ENCODE assay signal across 8 cellular contexts in the genomic region with DNA sequence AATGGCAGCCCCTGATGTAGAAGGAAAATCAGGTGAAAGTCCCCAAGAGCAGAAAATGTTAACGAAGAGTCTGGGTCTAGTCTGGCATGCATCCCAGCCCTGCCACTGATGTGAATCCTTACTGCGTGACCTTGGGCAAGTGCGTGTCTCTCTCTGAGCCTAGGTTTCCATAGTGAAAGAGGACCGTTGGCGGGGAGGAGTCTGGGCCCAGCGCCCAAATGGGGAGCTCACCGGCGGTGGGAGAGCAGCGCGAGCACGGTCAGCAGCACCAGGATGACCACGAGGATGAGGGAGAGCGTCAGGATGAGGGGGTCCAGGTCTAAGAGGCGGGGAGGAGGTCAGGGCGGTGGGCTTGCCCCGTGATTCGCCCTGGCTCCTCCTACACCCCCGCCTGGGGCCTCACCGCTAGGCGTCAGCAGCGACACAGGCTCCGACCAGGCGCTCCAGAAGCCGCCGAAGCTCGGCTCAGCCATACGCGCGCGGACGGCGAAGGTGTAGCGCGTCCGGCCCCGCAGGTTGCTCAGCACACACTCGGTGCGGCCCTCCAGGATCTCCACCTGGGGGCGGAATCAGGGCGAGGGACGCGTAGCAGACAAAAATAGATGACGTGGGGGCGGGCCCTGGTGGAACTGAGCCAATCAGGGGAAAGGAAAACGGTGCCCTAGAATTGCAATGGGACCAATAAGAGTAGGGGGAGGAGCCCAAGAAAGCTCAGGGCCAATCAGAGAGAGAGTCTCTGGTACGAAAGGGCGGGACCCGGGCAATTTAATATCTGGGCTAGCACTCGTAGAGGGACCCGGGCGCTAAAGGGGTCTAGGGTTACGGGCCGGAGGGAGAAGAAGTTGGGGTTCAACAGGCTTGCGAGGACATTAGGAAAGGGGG. TPM values are rescaled to one million over a fixed set of nuclear protein-coding genes. Genes with fewer than 3 reads are reported as not detected.
DNase-seq lines count a peak whose midpoint lies in the region; ATAC-seq and TF ChIP-seq lines count a peak whose summit lies in the region.

No MANE protein-coding gene starts in this region.

- peaks cover 8 to 54% (median 29%) of the 10 kb centered on the region in 4 donors for H3K4me1 ChIP-seq in liver (ENCODE audit: control insufficient read depth in 4 of 4, insufficient read depth in 4 of 4, low read length in 3 of 4)

- H3K9ac ChIP-seq in liver (ENCODE audit: low read depth in 1 of 2, low read length in 2 of 2), result peak overlapping the region in 1 of 2 donors; percentile 70

- H3K4me1 Mint-ChIP-seq in activated CD4-positive, alpha-beta T cell treated with anti-CD3 and anti-CD28 coated beads, Interleukin-2, amount 10 ng/mL, durations not matched to agents 7 days and 5 days, result peaks cover 46% of the 10 kb centered on the region
- peaks cover 66% of the 10 kb centered on the region for H3K4me1 Mint-ChIP-seq in dendritic cell treated with granulocyte-macrophage colony-stimulating factor and Interleukin-4, amounts not matched to agents 40 ng/mL and 50 ng/mL, for 4 days (ENCODE audit: low read depth)

- H3K27ac Mint-ChIP-seq in activated CD4-positive, alpha-beta T cell treated with anti-CD3 and anti-CD28 coated beads, Interleukin-2, amount 10 ng/mL, durations not matched to agents 7 days and 5 days, result peak overlapping the region; percentile 98
- H3K27ac Mint-ChIP-seq in dendritic cell treated with granulocyte-macrophage colony-stimulating factor and Interleukin-4, amounts not matched to agents 40 ng/mL and 50 ng/mL, for 4 days, result peak overlapping the region; percentile 82

- CTCF ChIA-PET in activated CD4-positive, alpha-beta T cell treated with anti-CD3 and anti-CD28 coated beads, Interleukin-2, amount 10 ng/mL, durations not matched to agents 7 days and 5 days (lab: Charles Lee), result interaction anchor here (0.6 to 2.7 kb wide), 27 partner anchors 10 to 429 kb away, joined by 3 to 28 read pairs (median 4); a partner anchor contains a TSS

- H3K27ac ChIP-seq in liver (ENCODE audit: low read depth in 1 of 2, low read length in 2 of 2), result peak overlapping the region; percentile 74 to 83

- peaks cover 2% of the 10 kb centered on the region for H3K9me3 Mint-ChIP-seq in activated CD4-positive, alpha-beta T cell treated with anti-CD3 and anti-CD28 coated beads, Interleukin-2, amount 10 ng/mL, durations not matched to agents 7 days and 5 days
- no peaks in the 10 kb centered on the region for H3K9me3 Mint-ChIP-seq in dendritic cell treated with granulocyte-macrophage colony-stimulating factor and Interleukin-4, amounts not matched to agents 40 ng/mL and 50 ng/mL, for 4 days

- peaks cover 17% of the 10 kb centered on the region for H3K36me3 Mint-ChIP-seq in activated CD4-positive, alpha-beta T cell treated with anti-CD3 and anti-CD28 coated beads, Interleukin-2, amount 10 ng/mL, durations not matched to agents 7 days and 5 days (ENCODE audit: low read depth)
- H3K36me3 Mint-ChIP-seq in dendritic cell treated with granulocyte-macrophage colony-stimulating factor and Interleukin-4, amounts not matched to agents 40 ng/mL and 50 ng/mL, for 4 days (ENCODE audit: low read depth), result peaks cover 35% of the 10 kb centered on the region

- no peaks in the 10 kb centered on the region for H3K27me3 ChIP-seq in liver (ENCODE audit: control insufficient read depth in 4 of 4, insufficient read depth in 4 of 4, low read length in 3 of 4)

- H3K9me3 ChIP-seq in liver (ENCODE audit: control insufficient read depth in 4 of 4, low read length in 3 of 4), result no peaks in the 10 kb centered on the region

- POLR2A ChIA-PET in activated CD4-positive, alpha-beta T cell treated with anti-CD3 and anti-CD28 coated beads, Interleukin-2, amount 10 ng/mL, durations not matched to agents 7 days and 5 days (lab: Charles Lee), result interaction anchor here (0.5 to 2.0 kb wide), 4 partner anchors 20 to 1186 kb away, joined by 3 to 7 read pairs (median 4); a partner anchor contains a TSS

- peak overlapping the region; percentile 73 for H3K4me3 ChIP-seq in AG10803 (ENCODE audit: low read length)
- H3K4me3 ChIP-seq in liver (ENCODE audit: low read depth in 1 of 3, low read length in 3 of 3), result peak overlapping the region; percentile 47 to 60 (median 51)

- TF ChIP-seq CTCF in AG10803 (conservative IDR thresholded peaks at IDR 0.05; ENCODE audit: low read length) (peak; percentile 67), liver (IDR thresholded peaks at IDR 0.05; ENCODE audit: low read depth, low read length, missing input control) (peak; percentile 50)

- peak; percentile 70 to 71 for TF ChIP-seq RAD21 in liver (IDR thresholded peaks at IDR 0.05)

- peak overlapping the region; percentile 83 for H3K4me3 Mint-ChIP-seq in activated CD4-positive, alpha-beta T cell treated with anti-CD3 and anti-CD28 coated beads, Interleukin-2, amount 10 ng/mL, durations not matched to agents 7 days and 5 days
- H3K4me3 Mint-ChIP-seq in dendritic cell treated with granulocyte-macrophage colony-stimulating factor and Interleukin-4, amounts not matched to agents 40 ng/mL and 50 ng/mL, for 4 days, result peak overlapping the region; percentile 83

- no peaks in the 10 kb centered on the region for H3K36me3 ChIP-seq in liver (ENCODE audit: control insufficient read depth in 4 of 4, insufficient read depth in 3 of 4, low read depth in 1 of 4, low read length in 3 of 4)

- intact Hi-C loops in dendritic cell treated with granulocyte-macrophage colony-stimulating factor and Interleukin-4, amounts not matched to agents 40 ng/mL and 50 ng/mL, for 4 days (cut with micrococcal nuclease), result loop anchor here (1.0 to 2.0 kb wide), 2 partner anchors 42 to 54 kb away; a partner anchor contains a TSS

- WGBS in liver, result 3% methylated on average over 54 of the region's 54 CpGs

- ATAC-seq in GM19023 (IDR thresholded peaks at IDR 0.05; ENCODE audit: unreplicated experiment) (peak; percentile 86), HG03196 (IDR thresholded peaks at IDR 0.05; ENCODE audit: unreplicated experiment) (peak; percentile 65)

- H3K27me3 Mint-ChIP-seq in activated CD4-positive, alpha-beta T cell treated with anti-CD3 and anti-CD28 coated beads, Interleukin-2, amount 10 ng/mL, durations not matched to agents 7 days and 5 days, result peaks cover 22% of the 10 kb centered on the region
- H3K27me3 Mint-ChIP-seq in dendritic cell treated with granulocyte-macrophage colony-stimulating factor and Interleukin-4, amounts not matched to agents 40 ng/mL and 50 ng/mL, for 4 days, result peaks cover 28% of the 10 kb centered on the region

- DNase-seq in AG10803 (ENCODE audit: low read depth) (peak; percentile 89), NCI-H524 treated with DMSO at 0.1 percent for 48 hours (lab: John Stamatoyannopoulos, UW) (peak; percentile 93)
- peak; percentile 99 for DNase-seq in activated CD4-positive, alpha-beta T cell treated with anti-CD3 and anti-CD28 coated beads, Interleukin-2, amount 10 ng/mL, durations not matched to agents 7 days and 5 days
- peak; percentile 94 for DNase-seq in stimulated activated CD4-positive, alpha-beta T cell treated with anti-CD3 and anti-CD28 coated beads, Interleukin-4, amount 100 ng/mL, for 1 hour

TF ChIP-seq in liver, 16 proteins besides CTCF, POLR2A, EP300 and RAD21 (continues in another document):
- TF ChIP-seq SP1 (IDR thresholded peaks at IDR 0.05) (peak; percentile 72), RXRA (IDR thresholded peaks at IDR 0.05) (peak in 1 of 2 donors; percentile 7), NR2F2 (IDR thresholded peaks at IDR 0.05) (peak; percentile 64), HNF4A (conservative IDR thresholded peaks at IDR 0.05) (no peak), YY1 (IDR thresholded peaks at IDR 0.05) (peak; percentile 59), EGR1 (IDR thresholded peaks at IDR 0.05; ENCODE audit: low read depth in 2 of 2) (no peak), FOXA2 (IDR thresholded peaks at IDR 0.05) (no peak)
- TF ChIP-seq, protein P1, sequence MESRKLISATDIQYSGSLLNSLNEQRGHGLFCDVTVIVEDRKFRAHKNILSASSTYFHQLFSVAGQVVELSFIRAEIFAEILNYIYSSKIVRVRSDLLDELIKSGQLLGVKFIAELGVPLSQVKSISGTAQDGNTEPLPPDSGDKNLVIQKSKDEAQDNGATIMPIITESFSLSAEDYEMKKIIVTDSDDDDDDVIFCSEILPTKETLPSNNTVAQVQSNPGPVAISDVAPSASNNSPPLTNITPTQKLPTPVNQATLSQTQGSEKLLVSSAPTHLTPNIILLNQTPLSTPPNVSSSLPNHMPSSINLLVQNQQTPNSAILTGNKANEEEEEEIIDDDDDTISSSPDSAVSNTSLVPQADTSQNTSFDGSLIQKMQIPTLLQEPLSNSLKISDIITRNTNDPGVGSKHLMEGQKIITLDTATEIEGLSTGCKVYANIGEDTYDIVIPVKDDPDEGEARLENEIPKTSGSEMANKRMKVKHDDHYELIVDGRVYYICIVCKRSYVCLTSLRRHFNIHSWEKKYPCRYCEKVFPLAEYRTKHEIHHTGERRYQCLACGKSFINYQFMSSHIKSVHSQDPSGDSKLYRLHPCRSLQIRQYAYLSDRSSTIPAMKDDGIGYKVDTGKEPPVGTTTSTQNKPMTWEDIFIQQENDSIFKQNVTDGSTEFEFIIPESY (IDR thresholded peaks at IDR 0.05), result no peak
- TF ChIP-seq, protein P2, sequence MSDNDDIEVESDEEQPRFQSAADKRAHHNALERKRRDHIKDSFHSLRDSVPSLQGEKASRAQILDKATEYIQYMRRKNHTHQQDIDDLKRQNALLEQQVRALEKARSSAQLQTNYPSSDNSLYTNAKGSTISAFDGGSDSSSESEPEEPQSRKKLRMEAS (IDR thresholded peaks at IDR 0.05), result no peak

RNA-seq across cellular contexts. Expression of a gene that starts 3.2 kb away (rescaled TPM):
- total RNA-seq in activated CD4-positive, alpha-beta T cell treated with anti-CD3 and anti-CD28 coated beads, Interleukin-2, amount 10 ng/mL, durations not matched to agents 7 days and 5 days, result 1 to 10 TPM; 5.4 to 5.8 TPM
- 10 to 100 TPM in 1 of 2 donors, 1 to 10 TPM in 1; 6.4 to 70.9 TPM for total RNA-seq in liver
- polyA plus RNA-seq in liver, result 1 to 10 TPM; 6.3 to 7.6 TPM

RNA-seq across cellular contexts. Expression of a gene that starts 6.4 kb away (rescaled TPM):
- total RNA-seq in activated CD4-positive, alpha-beta T cell treated with anti-CD3 and anti-CD28 coated beads, Interleukin-2, amount 10 ng/mL, durations not matched to agents 7 days and 5 days, result 1 to 10 TPM; 2.9 to 3.5 TPM
- 1 to 10 TPM in 1 of 2 donors, under 1 TPM in 1; 0.98 to 1.0 TPM for total RNA-seq in liver
- polyA plus RNA-seq in liver, result 1 to 10 TPM; 2.5 to 6.4 TPM

RNA-seq across cellular contexts. Expression of a gene that starts 25.7 kb away (rescaled TPM):
- total RNA-seq in activated CD4-positive, alpha-beta T cell treated with anti-CD3 and anti-CD28 coated beads, Interleukin-2, amount 10 ng/mL, durations not matched to agents 7 days and 5 days, result 1 to 10 TPM; 1.3 to 1.9 TPM
- 1 to 10 TPM; 1.3 to 6.9 TPM for total RNA-seq in liver
- polyA plus RNA-seq in liver, result 10 to 100 TPM in 1 of 2 donors, 1 to 10 TPM in 1; 7.6 to 12.6 TPM

RNA-seq across cellular contexts. Expression of a gene that starts 34.6 kb away (rescaled TPM):
- total RNA-seq in activated CD4-positive, alpha-beta T cell treated with anti-CD3 and anti-CD28 coated beads, Interleukin-2, amount 10 ng/mL, durations not matched to agents 7 days and 5 days, result 10 to 100 TPM; 18.0 to 20.5 TPM
- 10 to 100 TPM in 1 of 2 donors, 1 to 10 TPM in 1; 6.3 to 19.3 TPM for total RNA-seq in liver
- polyA plus RNA-seq in liver, result 10 to 100 TPM; 13.7 to 25.2 TPM

RNA-seq across cellular contexts. Expression of a gene that starts 34.8 kb away (rescaled TPM):
- total RNA-seq in activated CD4-positive, alpha-beta T cell treated with anti-CD3 and anti-CD28 coated beads, Interleukin-2, amount 10 ng/mL, durations not matched to agents 7 days and 5 days, result 10 to 100 TPM; 25.9 to 26.7 TPM
- 100 to 1,000 TPM; 110 to 268 TPM for total RNA-seq in liver
- polyA plus RNA-seq in liver, result 100 to 1,000 TPM; 275 to 410 TPM

Comparison
In these comparisons a context has a peak if more than half of its experiments do, and no peak if none do; other contexts are left out.
1. Peak in every context shown above with its lines: DNase-seq, ATAC-seq, H3K4me3 ChIP-seq and H3K27ac ChIP-seq.